Comparison of ENCODE assay signal across 31 cellular contexts in genomic region chr19:38511074-38511708, GRCh38.
"Had no signal": no experiment of that assay in that cellular context is flagged by ENCODE, and none has a peak within 500 bp of the region (broad histone marks: within the 10 kb centered on the region; RNA-seq: fewer than 3 reads in every experiment).

No MANE protein-coding gene starts in this region.

- H3K4me3 ChIP-seq: body of pancreas, esophagus muscularis mucosa, gastrocnemius medialis, heart right ventricle had no signal

- H3K27ac ChIP-seq: body of pancreas, esophagus muscularis mucosa, foreskin keratinocyte, heart right ventricle, WERI-Rb-1 had no signal

- H3K9me3 ChIP-seq: body of pancreas, esophagus muscularis mucosa, gastrocnemius medialis, heart right ventricle had no signal

- H3K4me3 Mint-ChIP-seq: activated CD4-positive, alpha-beta memory T cell treated with anti-CD3 and anti-CD28 coated beads, Interleukin-2, amount 10 ng/mL, durations not matched to agents 7 days and 5 days; activated CD4-positive, alpha-beta T cell treated with anti-CD3 and anti-CD28 coated beads for 36 hours; activated CD4-positive, alpha-beta T cell treated with anti-CD3 and anti-CD28 coated beads, Interleukin-2, amount 10 ng/mL, durations not matched to agents 24 days and 14 days; activated CD8-positive, alpha-beta memory T cell treated with anti-CD3 and anti-CD28 coated beads, Interleukin-2, amount 10 ng/mL, durations not matched to agents 7 days and 5 days; activated naive CD8-positive, alpha-beta T cell; effector memory CD8-positive, alpha-beta T cell had no signal

- H3K9me3 Mint-ChIP-seq: activated CD4-positive, alpha-beta memory T cell treated with anti-CD3 and anti-CD28 coated beads, Interleukin-2, amount 10 ng/mL, durations not matched to agents 7 days and 5 days; activated CD4-positive, alpha-beta T cell treated with anti-CD3 and anti-CD28 coated beads, Interleukin-2, amount 10 ng/mL, durations not matched to agents 24 days and 14 days; effector memory CD8-positive, alpha-beta T cell had no signal

- ATAC-seq: activated CD4-positive, alpha-beta T cell treated with anti-CD3 and anti-CD28 coated beads for 36 hours; activated CD8-positive, alpha-beta memory T cell treated with anti-CD3 and anti-CD28 coated beads, Interleukin-2, amount 10 ng/mL, durations not matched to agents 7 days and 5 days; body of pancreas; effector memory CD8-positive, alpha-beta T cell; foreskin keratinocyte; gastrocnemius medialis had no signal

- H3K27ac Mint-ChIP-seq: activated CD4-positive, alpha-beta memory T cell treated with anti-CD3 and anti-CD28 coated beads, Interleukin-2, amount 10 ng/mL, durations not matched to agents 7 days and 5 days; activated CD4-positive, alpha-beta T cell treated with anti-CD3 and anti-CD28 coated beads for 36 hours; activated CD4-positive, alpha-beta T cell treated with anti-CD3 and anti-CD28 coated beads, Interleukin-2, amount 10 ng/mL, durations not matched to agents 24 days and 14 days; activated CD8-positive, alpha-beta memory T cell treated with anti-CD3 and anti-CD28 coated beads, Interleukin-2, amount 10 ng/mL, durations not matched to agents 7 days and 5 days; activated naive CD8-positive, alpha-beta T cell; effector memory CD8-positive, alpha-beta T cell had no signal

- H3K27me3 Mint-ChIP-seq: activated naive CD8-positive, alpha-beta T cell had no signal

- H3K36me3 Mint-ChIP-seq: activated CD8-positive, alpha-beta memory T cell treated with anti-CD3 and anti-CD28 coated beads, Interleukin-2, amount 10 ng/mL, durations not matched to agents 7 days and 5 days; activated naive CD8-positive, alpha-beta T cell had no signal

- H3K4me1 ChIP-seq: foreskin keratinocyte, gastrocnemius medialis had no signal

- H3K27me3 ChIP-seq: body of pancreas, foreskin keratinocyte, gastrocnemius medialis had no signal

- H3K36me3 ChIP-seq: esophagus muscularis mucosa, heart right ventricle, WERI-Rb-1 had no signal

- DNase-seq: activated CD4-positive, alpha-beta memory T cell treated with anti-CD3 and anti-CD28 coated beads, Interleukin-2, amount 10 ng/mL, durations not matched to agents 7 days and 5 days; activated CD4-positive, alpha-beta T cell treated with anti-CD3 and anti-CD28 coated beads for 36 hours; activated CD4-positive, alpha-beta T cell treated with anti-CD3 and anti-CD28 coated beads, Interleukin-2, amount 10 ng/mL, durations not matched to agents 24 days and 14 days; activated CD4-positive, alpha-beta T cell treated with anti-CD3 and anti-CD28 coated beads, Interleukin-2, amount 50 U/mL, for 4 hours; activated CD4-positive, CD25-positive, alpha-beta regulatory T cell; activated CD4-positive, CD25-positive, alpha-beta regulatory T cell treated with anti-CD3 and anti-CD28 coated beads, Interleukin-2, amount 50 U/mL, for 72 hours; activated CD8-positive, alpha-beta memory T cell treated with anti-CD3 and anti-CD28 coated beads, Interleukin-2, amount 10 ng/mL, durations not matched to agents 7 days and 5 days; activated CD8-positive, alpha-beta memory T cell treated with anti-CD3 and anti-CD28 coated beads, Interleukin-2, amount 50 U/mL, for 4 hours; activated effector memory CD4-positive, alpha-beta T cell treated with Interleukin-2 at 50 U/mL for 16 hours; activated gamma-delta T cell treated with Interleukin-2 at 50 U/mL for 16 hours; activated naive CD4-positive, alpha-beta T cell treated with anti-CD3 and anti-CD28 coated beads, Interleukin-2, amount 50 U/mL, for 16 hours; activated naive CD4-positive, alpha-beta T cell treated with Interleukin-2 at 50 U/mL for 16 hours; activated T-cell treated with anti-CD3 and anti-CD28 coated beads, Interleukin-2, amount 50 U/mL, for 1 hour; activated T-cell treated with anti-CD3 and anti-CD28 coated beads, Interleukin-2, amount 50 U/mL, for 48 hours; amniotic stem cell; aorta; body of pancreas; caudate nucleus; cortex of kidney; dermis blood vessel endothelial cell; effector CD4-positive, alpha-beta T cell; effector memory CD8-positive, alpha-beta T cell; erythroblast; foreskin keratinocyte; gastrocnemius medialis; glutamatergic neuron; heart right ventricle; T-helper 2 cell; WERI-Rb-1 had no signal
